In the genomic region with DNA sequence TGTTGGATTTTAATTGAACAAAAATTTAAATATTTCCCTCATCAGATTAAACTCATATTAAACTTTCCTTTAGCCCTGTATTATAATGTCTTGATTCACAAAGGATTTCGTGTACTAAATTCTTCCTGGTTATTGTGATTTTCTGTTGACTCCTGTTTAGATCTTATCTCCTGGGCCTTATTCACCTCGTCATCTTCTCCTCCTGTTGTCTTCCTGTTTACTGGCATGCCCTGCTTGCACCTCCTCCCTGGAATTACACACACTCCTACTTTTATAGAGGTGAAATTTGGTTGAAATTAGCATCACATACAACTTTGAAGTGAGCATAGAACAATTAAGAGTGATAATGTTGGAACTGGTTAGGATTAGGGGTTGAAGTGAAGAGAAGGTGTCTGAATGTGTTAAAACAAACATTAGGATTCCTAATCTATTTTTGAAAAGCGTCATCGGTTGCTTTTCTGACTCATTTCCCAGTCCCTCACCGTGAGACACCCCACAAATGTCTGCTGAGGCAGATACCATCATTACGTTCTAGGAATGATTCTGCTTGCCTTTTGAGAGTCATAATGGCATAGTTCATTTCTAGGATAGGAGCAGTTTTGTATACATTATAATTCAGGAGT, we compare ENCODE assay signal across 1 cellular context.
TF ChIP-seq lines count a peak whose summit lies in the region.

No MANE protein-coding gene starts in this region.

TF ChIP-seq in HCT116, 20 proteins besides CTCF, POLR2A, EP300 and RAD21 (continued from another document):
- TF ChIP-seq POLR2AphosphoS5 (IDR thresholded peaks at IDR 0.05; ENCODE audit: low read depth, low read length), result no peak
- TF ChIP-seq EZH2phosphoT487 (IDR thresholded peaks at IDR 0.05; ENCODE audit: borderline replicate concordance), result no peak
- TF ChIP-seq, protein P1, sequence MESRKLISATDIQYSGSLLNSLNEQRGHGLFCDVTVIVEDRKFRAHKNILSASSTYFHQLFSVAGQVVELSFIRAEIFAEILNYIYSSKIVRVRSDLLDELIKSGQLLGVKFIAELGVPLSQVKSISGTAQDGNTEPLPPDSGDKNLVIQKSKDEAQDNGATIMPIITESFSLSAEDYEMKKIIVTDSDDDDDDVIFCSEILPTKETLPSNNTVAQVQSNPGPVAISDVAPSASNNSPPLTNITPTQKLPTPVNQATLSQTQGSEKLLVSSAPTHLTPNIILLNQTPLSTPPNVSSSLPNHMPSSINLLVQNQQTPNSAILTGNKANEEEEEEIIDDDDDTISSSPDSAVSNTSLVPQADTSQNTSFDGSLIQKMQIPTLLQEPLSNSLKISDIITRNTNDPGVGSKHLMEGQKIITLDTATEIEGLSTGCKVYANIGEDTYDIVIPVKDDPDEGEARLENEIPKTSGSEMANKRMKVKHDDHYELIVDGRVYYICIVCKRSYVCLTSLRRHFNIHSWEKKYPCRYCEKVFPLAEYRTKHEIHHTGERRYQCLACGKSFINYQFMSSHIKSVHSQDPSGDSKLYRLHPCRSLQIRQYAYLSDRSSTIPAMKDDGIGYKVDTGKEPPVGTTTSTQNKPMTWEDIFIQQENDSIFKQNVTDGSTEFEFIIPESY (IDR thresholded peaks at IDR 0.05; ENCODE audit: extremely low read depth, insufficient replicate concordance, low read length), result no peak
- TF ChIP-seq EGR1 (IDR thresholded peaks at IDR 0.05; ENCODE audit: low read depth), result no peak
- TF ChIP-seq CEBPB (IDR thresholded peaks at IDR 0.05; ENCODE audit: low read depth), result no peak
